Comparison of ENCODE assay signal across 22 cellular contexts in the genomic region with DNA sequence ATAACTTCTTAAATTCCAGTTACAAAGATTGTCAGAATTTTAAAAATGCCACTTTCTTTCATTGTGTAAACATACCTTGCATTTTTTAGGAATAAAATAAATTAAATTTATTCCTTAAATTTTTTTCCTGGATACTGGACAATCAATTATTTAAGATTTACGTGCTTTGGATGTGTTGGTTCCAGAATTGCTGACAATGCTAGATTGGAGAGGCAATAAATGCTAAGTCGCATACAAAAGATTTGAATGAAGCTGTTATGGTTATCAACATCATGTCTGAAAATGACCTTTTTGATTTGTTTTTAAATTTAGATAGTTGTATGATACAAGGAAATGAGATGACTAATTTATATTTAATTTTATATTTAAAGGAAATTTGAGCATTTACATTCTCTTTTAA.
"Had no signal": no experiment of that assay in that cellular context is flagged by ENCODE, and none has a peak within 500 bp of the region (broad histone marks: within the 10 kb centered on the region; RNA-seq: fewer than 3 reads in every experiment).

No MANE protein-coding gene starts in this region.

- H3K27me3 ChIP-seq: Peyer's patch, SJSA1 had no signal

- H3K4me3 ChIP-seq: PC-9, Peyer's patch, SJSA1, SK-N-MC had no signal

- H3K27ac ChIP-seq: PC-9, Peyer's patch, SJSA1, SK-N-MC had no signal

- H3K36me3 ChIP-seq: Peyer's patch, SJSA1 had no signal

- DNase-seq: KBM-7, MV-4-11, NCI-H1092, NCI-H1105 treated with DMSO at 0.1 percent for 48 hours, NCI-H1417 treated with DMSO at 0.1 percent for 48 hours, NCI-H146, NCI-H1694 treated with DMSO at 0.1 percent for 48 hours, NCI-H2029, NCI-H2171, NCI-H226, NCI-H446, NCI-H510A, NCI-H524 treated with DMSO at 0.1 percent for 48 hours, NCI-H774, PC-9, Peyer's patch, Right ventricle myocardium superior, RPMI8226, SIG-M5, T-helper 1 cell had no signal

- H3K9me3 ChIP-seq: Peyer's patch, SJSA1 had no signal

- H3K4me1 ChIP-seq: Peyer's patch, SJSA1 had no signal

- H3K4me2 ChIP-seq: PC-9 had no signal
